In the genomic region with DNA sequence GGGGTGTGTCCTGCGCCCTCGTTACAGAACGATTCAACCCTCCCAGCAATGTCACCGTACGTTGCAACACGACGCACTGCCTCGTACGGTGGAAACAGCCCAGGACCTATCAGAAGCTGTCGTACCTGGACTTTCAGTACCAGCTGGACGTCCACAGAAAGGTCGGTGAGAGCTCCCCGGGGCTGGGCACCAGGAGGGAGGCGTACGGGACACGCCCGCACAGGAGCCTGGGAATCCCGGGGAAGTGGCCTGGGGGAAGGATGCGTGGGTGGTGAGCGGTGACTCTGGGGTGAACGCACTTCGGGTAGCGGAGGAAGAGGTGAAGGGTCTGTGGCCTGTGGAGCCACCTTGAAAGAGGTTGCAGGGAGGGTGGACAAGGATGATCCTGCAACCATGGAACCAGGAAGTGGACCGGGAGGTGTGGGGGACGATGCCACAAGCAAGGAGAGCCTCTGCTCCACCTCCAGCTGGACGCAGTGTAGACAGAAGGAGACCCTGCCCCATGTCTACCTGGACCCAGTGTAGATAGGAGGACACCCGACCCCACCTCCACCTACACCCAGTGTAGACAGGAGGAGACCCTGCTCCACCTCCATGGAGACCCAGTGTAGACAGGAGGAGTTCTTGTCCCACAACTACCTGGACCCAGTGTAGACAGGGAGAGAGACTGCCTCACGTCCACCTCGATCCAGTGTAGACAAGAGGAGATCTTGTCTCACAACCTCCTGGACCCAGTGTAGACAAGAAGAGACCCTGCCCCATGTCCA, we compare ENCODE assay signal across 27 cellular contexts. TPM values are rescaled to one million over a fixed set of nuclear protein-coding genes. Genes with fewer than 3 reads are reported as not detected.
DNase-seq lines count a peak whose midpoint lies in the region; ATAC-seq, FAIRE-seq and TF ChIP-seq lines count a peak whose summit lies in the region.
"Had no signal": no experiment of that assay in that cellular context is flagged by ENCODE, and none has a peak within 500 bp of the region (broad histone marks: within the 10 kb centered on the region; RNA-seq: fewer than 3 reads in every experiment).

No MANE protein-coding gene starts in this region.

- no peak overlapping the region for H3K9ac ChIP-seq in H1 (replicated peaks in 1 of 4; ENCODE audit: extremely low read depth in 1 of 4, low read depth in 3 of 4, low read length in 3 of 4)
- H3K9ac ChIP-seq in neuronal stem cell (ENCODE audit: low read depth, low read length, poor library complexity): no peak overlapping the region
- H3K9ac ChIP-seq: BLaER1 treated with 17β-estradiol and CSF1 and Interleukin-3, amounts not matched to agents 10 nM and 100 nM had no signal

- H3K14ac ChIP-seq in H1 (ENCODE audit: insufficient read length): no peak overlapping the region
- peak overlapping the region; percentile 71 for H3K14ac ChIP-seq in neuronal stem cell (ENCODE audit: low read length)

- H2BK20ac ChIP-seq in H1 (ENCODE audit: low read length): no peak overlapping the region

- FAIRE-seq in H1 (lab: Jason Lieb, UNC): no peak
- FAIRE-seq: A204.1, GM18507, K562 had no signal

- H2BK120ac ChIP-seq in H1 (replicated peaks; ENCODE audit: low read depth, low read length): no peak overlapping the region
- no peak overlapping the region for H2BK120ac ChIP-seq in neuronal stem cell (ENCODE audit: low read depth, low read length)

- TF ChIP-seq EP300 in H1 (IDR thresholded peaks at IDR 0.05; ENCODE audit: borderline replicate concordance in 1 of 2, low read depth in 2 of 2, low read length in 2 of 2) (no peak), upper lobe of left lung (IDR thresholded peaks at IDR 0.05) (no peak)

- H4K8ac ChIP-seq in H1 (ENCODE audit: extremely low read depth, insufficient read depth, low read length) (no peak overlapping the region), neuronal stem cell (ENCODE audit: low read depth, low read length) (no peak overlapping the region)

- H3K4me2 ChIP-seq in H1 (ENCODE audit: insufficient read depth in 1 of 2, low read depth in 2 of 2, low read length in 2 of 2) (no peak overlapping the region), neuronal stem cell (ENCODE audit: insufficient read depth, low read length, poor library complexity, severe bottlenecking) (no peak overlapping the region)

- H4K20me1 ChIP-seq in H1 (replicated peaks in 1 of 2; ENCODE audit: control insufficient read depth in 1 of 2, insufficient read depth in 2 of 2, low read length in 2 of 2): no peaks in the 10 kb centered on the region
- H4K20me1 ChIP-seq: BLaER1 treated with 17β-estradiol and CSF1 and Interleukin-3, amounts not matched to agents 10 nM and 100 nM had no signal

- WGBS in H1 (ENCODE audit: extremely low coverage in 1 of 2, insufficient coverage in 1 of 2, insufficient read length in 1 of 2, insufficient replicate concordance in 2 of 2, low coverage in 1 of 2, low lambda C conversion rate in 2 of 2, missing lambda C conversion rate in 1 of 2), 2 experiments: 96% methylated on average over 27 of the region's 29 CpGs; no CpG with 5 or more reads in 1 of the 2 experiments
- no CpG with 5 or more reads among the region's 29 CpGs for WGBS in neuronal stem cell (ENCODE audit: extremely low coverage in 2 of 2, insufficient read length in 2 of 2, insufficient replicate concordance in 1 of 2), 2 donors
- WGBS in upper lobe of left lung, 2 donors: 93 to 96% methylated on average over 27 to 28 of the region's 29 CpGs
- 88 to 95% (median 93%) methylated on average over 28 to 29 of the region's 29 CpGs for WGBS in adrenal gland, 4 donors

- H3K27ac ChIP-seq in H1 (ENCODE audit: low read depth, low read length) (no peak overlapping the region), neuronal stem cell (replicated peaks; ENCODE audit: low read length) (no peak overlapping the region), upper lobe of left lung (no peak overlapping the region), adrenal gland (no peak overlapping the region)
- H3K27ac ChIP-seq: SK-N-MC had no signal

- H3K4me1 ChIP-seq in H1 (replicated peaks in 1 of 4; ENCODE audit: control insufficient read depth in 3 of 4, insufficient read depth in 4 of 4, low read length in 3 of 4) (no peaks in the 10 kb centered on the region), neuronal stem cell (ENCODE audit: control insufficient read depth in 2 of 2, insufficient read depth in 1 of 2, low read depth in 1 of 2, low read length in 2 of 2) (peaks cover 3% of the 10 kb centered on the region in 2 donors), upper lobe of left lung (no peaks in the 10 kb centered on the region), adrenal gland (replicated peaks in 1 of 2) (no peaks in the 10 kb centered on the region)

- no peaks in the 10 kb centered on the region for H3K79me2 ChIP-seq in H1 (ENCODE audit: control insufficient read depth in 1 of 2, insufficient read depth in 2 of 2, low read length in 2 of 2)

- no peak overlapping the region for H2AK5ac ChIP-seq in H1 (ENCODE audit: low read depth, low read length)
- no peak overlapping the region for H2AK5ac ChIP-seq in neuronal stem cell (ENCODE audit: low read depth, low read length)

- DNase-seq in CD14-positive monocyte (ENCODE audit: low spot score) (no peak), H1 (ENCODE audit: low read depth in 1 of 2, low spot score in 2 of 2) (no peak), neuronal stem cell (ENCODE audit: low spot score) (no peak), upper lobe of left lung (no peak), LoVo (ENCODE audit: low spot score) (no peak), adrenal gland (no peak), NAMALWA (ENCODE audit: low spot score) (no peak)
- DNase-seq: AML-193; CD4-positive, alpha-beta memory T cell; COR-L47; DMS53; H9; Kasumi-1; MV-4-11; NCI-H1105 treated with DMSO at 0.1 percent for 48 hours; NCI-H2029; NCI-H526 treated with DMSO at 0.1 percent for 48 hours; SIG-M5 had no signal

- H3K27ac Mint-ChIP-seq in CD14-positive monocyte: peak overlapping the region in 4 of 7 donors; percentile 22 to 38 (median 33)
- H3K27ac Mint-ChIP-seq: CD4-positive, alpha-beta memory T cell; H9 had no signal

- no peak for TF ChIP-seq RAD21 in H1 (IDR thresholded peaks at IDR 0.05 in 1 of 2, conservative IDR thresholded peaks at IDR 0.05 in 1 of 2; ENCODE audit: low read depth in 2 of 2, low read length in 2 of 2)

- H3K23ac ChIP-seq in H1 (ENCODE audit: insufficient read length) (no peak overlapping the region), neuronal stem cell (ENCODE audit: low read depth, low read length, poor library complexity) (peak overlapping the region; percentile 65)

- no peaks in the 10 kb centered on the region for H3K27me3 Mint-ChIP-seq in CD14-positive monocyte (ENCODE audit: low read depth in 3 of 3)

- H3K36me3 ChIP-seq in H1 (ENCODE audit: control insufficient read depth in 2 of 4, insufficient read depth in 4 of 4, low read length in 3 of 4) (peaks cover 0 to 5% (median 2%) of the 10 kb centered on the region in 4 experiments; a peak in 3 of 8 replicates), neuronal stem cell (replicated peaks in 1 of 2; ENCODE audit: control insufficient read depth in 2 of 2, insufficient read depth in 2 of 2, low read length in 2 of 2) (no peaks in the 10 kb centered on the region), upper lobe of left lung (no peaks in the 10 kb centered on the region), adrenal gland (replicated peaks in 1 of 2) (no peaks in the 10 kb centered on the region)

- peaks cover 2 to 9% of the 10 kb centered on the region in 2 experiments; a peak in 3 of 4 replicates for H3K9me3 ChIP-seq in H1 (ENCODE audit: insufficient read depth in 2 of 2, low read depth in 1 of 2, low read length in 1 of 2)
- peaks cover 5 to 11% of the 10 kb centered on the region in 2 donors for H3K9me3 ChIP-seq in neuronal stem cell (replicated peaks in 1 of 2; ENCODE audit: control insufficient read depth in 2 of 2, insufficient read depth in 1 of 2, low read depth in 1 of 2, low read length in 2 of 2)
- H3K9me3 ChIP-seq in upper lobe of left lung: peaks cover 0 to 4% (median 0%) of the 10 kb centered on the region in 4 donors
- no peaks in the 10 kb centered on the region for H3K9me3 ChIP-seq in adrenal gland (replicated peaks in 1 of 3)

- H2BK15ac ChIP-seq in H1 (ENCODE audit: low read length) (no peak overlapping the region), neuronal stem cell (ENCODE audit: low read length) (peak overlapping the region; percentile 67)

- CTCF ChIA-PET in H1 (lab: Charles Lee; ENCODE audit: partially characterized antibody): no interaction called here

- peaks cover 75 to 79% of the 10 kb centered on the region in 2 donors for H3K36me3 Mint-ChIP-seq in CD14-positive monocyte
- H3K36me3 Mint-ChIP-seq: CD4-positive, alpha-beta memory T cell had no signal

- no peak overlapping the region for H4K5ac ChIP-seq in H1 (ENCODE audit: insufficient read length, low read depth, low read length)

- H3K56ac ChIP-seq in H1 (replicated peaks; ENCODE audit: insufficient read length, low read depth, low read length): no peak overlapping the region

- H3K79me1 ChIP-seq in H1 (ENCODE audit: low read depth, low read length) (no peaks in the 10 kb centered on the region), neuronal stem cell (ENCODE audit: low read depth, low read length) (no peaks in the 10 kb centered on the region)

- H2AFZ ChIP-seq in H1 (ENCODE audit: low read length): no peak overlapping the region
- H2AFZ ChIP-seq in neuronal stem cell (ENCODE audit: low read length): no peak overlapping the region

- H4K91ac ChIP-seq in H1 (replicated peaks; ENCODE audit: insufficient read length, low read length): peak overlapping the region; percentile 19
- H4K91ac ChIP-seq in neuronal stem cell (ENCODE audit: low read depth, low read length, poor library complexity): no peak overlapping the region

- no peak overlapping the region for H3K4me3 ChIP-seq in H1 (ENCODE audit: extremely low read depth in 1 of 4, insufficient read depth in 2 of 4, low read depth in 3 of 4, low read length in 4 of 4)
- no peak overlapping the region for H3K4me3 ChIP-seq in neuronal stem cell (ENCODE audit: low read length in 2 of 2)
- no peak overlapping the region for H3K4me3 ChIP-seq in upper lobe of left lung
- no peak overlapping the region for H3K4me3 ChIP-seq in adrenal gland
- H3K4me3 ChIP-seq: BLaER1 treated with 17β-estradiol and CSF1 and Interleukin-3, amounts not matched to agents 10 nM and 100 nM; K562; SK-N-MC had no signal

- H2BK12ac ChIP-seq in H1 (ENCODE audit: low read depth, low read length) (no peak overlapping the region), neuronal stem cell (ENCODE audit: low read length) (no peak overlapping the region)

- H3K18ac ChIP-seq in H1 (ENCODE audit: extremely low read depth, low read length): no peak overlapping the region
- peak overlapping the region; percentile 44 for H3K18ac ChIP-seq in neuronal stem cell (ENCODE audit: low read length)

- H3K9me3 Mint-ChIP-seq in CD14-positive monocyte: peaks cover 10 to 29% (median 11%) of the 10 kb centered on the region in 7 donors

- no peak for TF ChIP-seq POLR2A in H1 (IDR thresholded peaks at IDR 0.05; ENCODE audit: control extremely low read depth in 1 of 2, low read depth in 2 of 2, low read length in 2 of 2)
- TF ChIP-seq POLR2A in upper lobe of left lung (IDR thresholded peaks at IDR 0.05): no peak
- no peak for TF ChIP-seq POLR2A in adrenal gland (IDR thresholded peaks at IDR 0.05)

- no peak for TF ChIP-seq CTCF in CD14-positive monocyte (IDR thresholded peaks at IDR 0.05)
- no peak for TF ChIP-seq CTCF in H1 (IDR thresholded peaks at IDR 0.05; ENCODE audit: control extremely low read depth in 1 of 3, insufficient read depth in 1 of 3, low read depth in 1 of 3, low read length in 3 of 3)
- no peak for TF ChIP-seq CTCF in upper lobe of left lung (IDR thresholded peaks at IDR 0.05)
- TF ChIP-seq CTCF in adrenal gland (IDR thresholded peaks at IDR 0.05): no peak

- intact Hi-C loops in CD14-positive monocyte (cut with micrococcal nuclease): loop anchor here in 1 of 2 donors (5.0 kb wide), 1 partner anchor 63 kb away; no protein-coding TSS in a partner anchor
- intact Hi-C loops in adrenal gland (cut with DNase I): no loop called here

- H3K27me3 ChIP-seq in H1 (replicated peaks in 1 of 4; ENCODE audit: control insufficient read depth in 3 of 4, extremely low read depth in 1 of 4, insufficient read depth in 3 of 4, low read length in 3 of 4) (no peaks in the 10 kb centered on the region), neuronal stem cell (ENCODE audit: control insufficient read depth in 3 of 3, insufficient read depth in 3 of 3, low read depth in 1 of 3, low read length in 3 of 3) (no peaks in the 10 kb centered on the region), upper lobe of left lung (no peaks in the 10 kb centered on the region), adrenal gland (no peaks in the 10 kb centered on the region)
- H3K27me3 ChIP-seq: BLaER1 treated with 17β-estradiol and CSF1 and Interleukin-3, amounts not matched to agents 10 nM and 100 nM had no signal

- H2BK5ac ChIP-seq in H1 (ENCODE audit: low read depth, low read length) (no peak overlapping the region), neuronal stem cell (ENCODE audit: low read length) (peak overlapping the region; percentile 21)

- H3K4ac ChIP-seq in H1 (replicated peaks; ENCODE audit: insufficient read length, low read depth, low read length): no peak overlapping the region
- H3K4ac ChIP-seq in neuronal stem cell (ENCODE audit: low read length): no peak overlapping the region

- peak; percentile 45 to 77 for ATAC-seq in upper lobe of left lung (ENCODE audit: low FRiP score in 2 of 2)
- ATAC-seq: K562 had no signal

- no peaks in the 10 kb centered on the region for H3K23me2 ChIP-seq in H1 (ENCODE audit: low read depth, low read length)

- POLR2A ChIA-PET in H1 (lab: Charles Lee; ENCODE audit: partially characterized antibody): no interaction called here

- H3K4me3 Mint-ChIP-seq in CD14-positive monocyte: no peak overlapping the region
- H3K4me3 Mint-ChIP-seq: H9 had no signal

- peaks cover 17% of the 10 kb centered on the region for H3K4me1 Mint-ChIP-seq in CD14-positive monocyte

RNA-seq across cellular contexts. Expression of a gene that starts 25.9 kb away (rescaled TPM):
- polyA plus RNA-seq in CD14-positive monocyte: 100 to 1,000 TPM in 1 of 2 donors, 10 to 100 TPM in 1; 73.8 to 125 TPM
- 3.4 and 5.6 TPM in 2 replicates for total RNA-seq in H1 (2021; fragmentation: NEBNext Ultra II Directional; extraction: Animal tissue kit (Norgen Biotek cat#: 25700))
- 1.9 and 2.1 TPM in 2 replicates for polyA plus RNA-seq in H1 (2011; rRNA removed)
- polyA plus RNA-seq in H1 (2011; cell fraction: cytosol; rRNA removed): 2.9 TPM
- 4.0 TPM for polyA plus RNA-seq in H1 (2011; cell fraction: nucleus; rRNA removed)
- 3.4 to 6.5 TPM (median 4.4 TPM) in 4 replicates for polyA plus RNA-seq in H1 (2012, experiment 1 of 2)
- 2.1 TPM for polyA plus RNA-seq in H1 (2012, experiment 2 of 2)
- polyA plus RNA-seq in H1 (2013, experiment 1 of 2): 2.4 TPM
- 2.2 TPM for polyA plus RNA-seq in H1 (2013, experiment 2 of 2)
- polyA minus RNA-seq in H1 (2011; rRNA and poly(A)+ RNA removed): 5.2 and 6.7 TPM in 2 replicates
- 4.8 TPM for polyA minus RNA-seq in H1 (2011; cell fraction: cytosol; rRNA and poly(A)+ RNA removed)
- 5.5 TPM for polyA minus RNA-seq in H1 (2011; cell fraction: nucleus; rRNA and poly(A)+ RNA removed)
- 3.1 TPM for polyA plus RNA-seq in neuronal stem cell (2013, experiment 1 of 2)
- 2.8 TPM for polyA plus RNA-seq in neuronal stem cell (2013, experiment 2 of 2)
- total RNA-seq in upper lobe of left lung: 10 to 100 TPM; 13.6 to 55.5 (median 38.9) TPM
- 10 to 100 TPM in 4 of 8 donors, 1 to 10 TPM in 4; 4.2 to 14.0 (median 9.9) TPM for total RNA-seq in adrenal gland
- polyA plus RNA-seq in adrenal gland: 10 to 100 TPM in 1 of 3 donors, 1 to 10 TPM in 2; 3.1 to 11.3 (median 5.2) TPM
- total RNA-seq: HT-29, K562, MCF 10A had no signal
- polyA plus RNA-seq: K562 had no signal

RNA-seq across cellular contexts. Expression of a gene that starts 42.1 kb away (rescaled TPM):
- 10 to 100 TPM in 1 of 2 donors, 1 to 10 TPM in 1; 4.4 to 12.0 TPM for polyA plus RNA-seq in CD14-positive monocyte
- not detected in 2 replicates for total RNA-seq in H1 (2021; fragmentation: NEBNext Ultra II Directional; extraction: Animal tissue kit (Norgen Biotek cat#: 25700))
- polyA plus RNA-seq in H1 (2011; rRNA removed): 0.11 and 0.19 TPM in 2 replicates
- polyA plus RNA-seq in H1 (2011; cell fraction: cytosol; rRNA removed): not detected
- 0.09 TPM for polyA plus RNA-seq in H1 (2011; cell fraction: nucleus; rRNA removed)
- 0.87 to 1.4 TPM (median 1.1 TPM) in 4 replicates for polyA plus RNA-seq in H1 (2012, experiment 1 of 2)
- polyA plus RNA-seq in H1 (2012, experiment 2 of 2): not detected
- polyA plus RNA-seq in H1 (2013, experiment 1 of 2): 0.08 TPM
- polyA plus RNA-seq in H1 (2013, experiment 2 of 2): 0.07 TPM
- polyA minus RNA-seq in H1 (2011; rRNA and poly(A)+ RNA removed): not detected in 2 replicates
- not detected for polyA minus RNA-seq in H1 (2011; cell fraction: cytosol; rRNA and poly(A)+ RNA removed)
- not detected for polyA minus RNA-seq in H1 (2011; cell fraction: nucleus; rRNA and poly(A)+ RNA removed)
- polyA plus RNA-seq in neuronal stem cell (2013, experiment 1 of 2): 0.03 TPM
- 0.06 TPM for polyA plus RNA-seq in neuronal stem cell (2013, experiment 2 of 2)
- 10 to 100 TPM in 5 of 6 donors, 1 to 10 TPM in 1; 8.8 to 62.3 (median 31.9) TPM for total RNA-seq in upper lobe of left lung
- total RNA-seq in adrenal gland: 1 to 10 TPM; 1.4 to 5.0 (median 2.6) TPM
- polyA plus RNA-seq in adrenal gland: 1 to 10 TPM; 3.6 to 7.4 (median 5.6) TPM
- total RNA-seq: Daoy, G401, HT-29, K562, MCF 10A had no signal
- polyA plus RNA-seq: K562 had no signal
